In the genomic region with DNA sequence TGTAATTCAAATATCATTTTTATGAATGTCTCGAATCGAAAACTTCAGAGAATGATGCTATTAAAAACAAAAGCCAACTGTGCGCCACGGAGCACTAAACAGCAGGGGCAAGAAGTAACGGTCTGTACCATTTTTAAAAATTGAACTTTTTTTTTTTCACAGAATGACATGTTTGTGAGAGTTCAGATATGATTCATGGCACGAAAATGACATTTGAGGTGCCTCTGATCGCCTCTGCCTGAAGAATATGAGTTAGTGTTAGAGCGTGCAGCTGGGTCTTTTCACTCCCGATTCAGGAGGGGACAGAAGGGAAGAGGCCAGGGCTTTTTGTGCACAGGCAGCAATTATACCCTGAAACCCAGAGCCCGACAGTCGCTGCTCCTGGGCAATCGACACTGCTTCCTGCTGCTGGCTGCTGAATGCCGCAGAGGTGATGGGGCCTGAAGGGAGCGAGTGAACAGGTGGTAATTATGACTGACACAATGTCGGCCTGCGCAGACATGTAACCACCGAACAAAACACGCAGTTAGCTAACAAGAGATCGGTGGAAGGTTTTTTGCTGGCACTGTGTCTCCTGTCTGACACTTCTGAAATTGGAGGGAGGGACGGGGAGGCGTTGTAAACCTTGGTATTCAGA, we compare ENCODE assay signal across 19 cellular contexts.
DNase-seq lines count a peak whose midpoint lies in the region; ATAC-seq, FAIRE-seq and TF ChIP-seq lines count a peak whose summit lies in the region.
"Had no signal": no experiment of that assay in that cellular context is flagged by ENCODE, and none has a peak within 500 bp of the region (broad histone marks: within the 10 kb centered on the region; RNA-seq: fewer than 3 reads in every experiment).

No MANE protein-coding gene starts in this region.

- H3K4me2 ChIP-seq in keratinocyte (ENCODE audit: control insufficient read depth, extremely low read depth, insufficient read depth, low read depth, low read length) = peak overlapping the region; percentile 11
- no peak overlapping the region for H3K4me2 ChIP-seq in hepatocyte
- no peak overlapping the region for H3K4me2 ChIP-seq in GM23338

- H4K20me1 ChIP-seq in keratinocyte (ENCODE audit: control insufficient read depth, extremely low read depth, insufficient read depth, low read length) (no peaks in the 10 kb centered on the region), hepatocyte (ENCODE audit: insufficient read depth, poor library complexity, severe bottlenecking) (no peaks in the 10 kb centered on the region), GM23338 (replicated peaks; ENCODE audit: insufficient read depth) (no peaks in the 10 kb centered on the region)

- FAIRE-seq in keratinocyte (lab: Jason Lieb, UNC) = no peak
- FAIRE-seq: A204.1, G401.6, GM19239, urothelium cell line had no signal

- peak; percentile 49 for ATAC-seq in activated CD4-positive, alpha-beta T cell treated with anti-CD3 and anti-CD28 coated beads for 36 hours
- no peak for ATAC-seq in GM23338
- ATAC-seq: activated CD8-positive, alpha-beta T cell treated with anti-CD3 and anti-CD28 coated beads for 36 hours; natural killer cell had no signal

- H3K36me3 Mint-ChIP-seq in activated CD4-positive, alpha-beta T cell treated with anti-CD3 and anti-CD28 coated beads for 36 hours (ENCODE audit: low read depth) = no peaks in the 10 kb centered on the region
- no peaks in the 10 kb centered on the region for H3K36me3 Mint-ChIP-seq in GM23338 (ENCODE audit: low read depth)
- H3K36me3 Mint-ChIP-seq: natural killer cell had no signal

- 82% methylated on average over 21 of the region's 21 CpGs for WGBS in hepatocyte (ENCODE audit: low lambda C conversion rate, missing lambda C conversion rate)

- no peak for TF ChIP-seq CTCF in keratinocyte (optimal IDR thresholded peaks at IDR 0.05 in 1 of 3, IDR thresholded peaks at IDR 0.05 in 1 of 3, conservative IDR thresholded peaks at IDR 0.05 in 1 of 3; ENCODE audit: extremely low read depth in 1 of 3, insufficient read depth in 2 of 3, low read length in 3 of 3)
- no peak for TF ChIP-seq CTCF in hepatocyte (IDR thresholded peaks at IDR 0.05; ENCODE audit: poor library complexity)
- TF ChIP-seq CTCF in GM23338 (conservative IDR thresholded peaks at IDR 0.05; ENCODE audit: low read depth in 2 of 2) = no peak

- H3K4me3 Mint-ChIP-seq in activated CD4-positive, alpha-beta T cell treated with anti-CD3 and anti-CD28 coated beads for 36 hours = no peak overlapping the region
- no peak overlapping the region for H3K4me3 Mint-ChIP-seq in GM23338
- H3K4me3 Mint-ChIP-seq: activated CD8-positive, alpha-beta T cell treated with anti-CD3 and anti-CD28 coated beads for 36 hours; CD8-positive, alpha-beta memory T cell; natural killer cell had no signal

- dilution Hi-C loops in keratinocyte (cut with MboI; ENCODE audit: extremely low pct_ligation_motif_present, low sequenced_read_pairs) = no loop called here

- H3K36me3 ChIP-seq in keratinocyte (ENCODE audit: control insufficient read depth in 2 of 2, extremely low read depth in 1 of 2, insufficient read depth in 2 of 2, low read length in 2 of 2) = no peaks in the 10 kb centered on the region
- no peaks in the 10 kb centered on the region for H3K36me3 ChIP-seq in hepatocyte (replicated peaks; ENCODE audit: insufficient read depth, low read depth)
- H3K36me3 ChIP-seq in GM23338 (ENCODE audit: insufficient read depth) = no peaks in the 10 kb centered on the region
- H3K36me3 ChIP-seq: sigmoid colon had no signal

- DNase-seq in activated CD4-positive, alpha-beta T cell treated with anti-CD3 and anti-CD28 coated beads for 36 hours = peak; percentile 4
- DNase-seq in activated CD4-positive, alpha-beta T cell treated with anti-CD3 and anti-CD28 coated beads for 1 hour = no peak
- peak; percentile 65 for DNase-seq in NCI-H510A treated with DMSO at 0.1 percent for 48 hours (lab: John Stamatoyannopoulos, UW)
- DNase-seq in keratinocyte (ENCODE audit: low read depth, low spot score) = no peak
- peak; percentile 48 for DNase-seq in ureter (ENCODE audit: low spot score)
- no peak for DNase-seq in hepatocyte (ENCODE audit: low spot score)
- DNase-seq in GM23338 (ENCODE audit: low spot score) = no peak
- DNase-seq in cerebellar cortex (ENCODE audit: low spot score) = no peak
- DNase-seq: activated CD8-positive, alpha-beta T cell treated with anti-CD3 and anti-CD28 coated beads for 36 hours; CD8-positive, alpha-beta memory T cell; natural killer cell; sigmoid colon; stimulated activated CD4-positive, alpha-beta T cell treated with anti-CD3 and anti-CD28 coated beads, Interleukin-4, amount 100 ng/mL, for 4 hours; T1000 had no signal

- H3K9me3 ChIP-seq in keratinocyte (ENCODE audit: control insufficient read depth, low read depth, low read length) (no peaks in the 10 kb centered on the region), hepatocyte (ENCODE audit: low read depth) (no peaks in the 10 kb centered on the region)
- H3K9me3 ChIP-seq: sigmoid colon had no signal

- H3K27me3 Mint-ChIP-seq in activated CD4-positive, alpha-beta T cell treated with anti-CD3 and anti-CD28 coated beads for 36 hours = no peaks in the 10 kb centered on the region
- peaks cover 6% of the 10 kb centered on the region for H3K27me3 Mint-ChIP-seq in GM23338 (ENCODE audit: insufficient read depth, low read depth, poor library complexity)
- H3K27me3 Mint-ChIP-seq: activated CD8-positive, alpha-beta T cell treated with anti-CD3 and anti-CD28 coated beads for 36 hours had no signal

- H3F3A ChIP-seq in GM23338 (replicated peaks; ENCODE audit: low read depth) = no peaks in the 10 kb centered on the region

- POLR2A ChIA-PET in activated CD4-positive, alpha-beta T cell treated with anti-CD3 and anti-CD28 coated beads for 36 hours (lab: Charles Lee) = no interaction called here

- H3K79me2 ChIP-seq in keratinocyte (ENCODE audit: control insufficient read depth, insufficient read depth, low read length) (no peaks in the 10 kb centered on the region), hepatocyte (no peaks in the 10 kb centered on the region), GM23338 (replicated peaks; ENCODE audit: insufficient read depth) (no peaks in the 10 kb centered on the region)

- H2AFZ ChIP-seq in keratinocyte (ENCODE audit: control insufficient read depth, low read length) (peak overlapping the region; percentile 13), hepatocyte (no peak overlapping the region), GM23338 (no peak overlapping the region)

- no peaks in the 10 kb centered on the region for H3K9me1 ChIP-seq in keratinocyte (ENCODE audit: control insufficient read depth, extremely low read depth, insufficient read depth, low read length)

- intact Hi-C loops in activated CD4-positive, alpha-beta T cell treated with anti-CD3 and anti-CD28 coated beads for 36 hours (cut with DNase I, micrococcal nuclease) = no loop called here

- no peaks in the 10 kb centered on the region for H3K9me2 ChIP-seq in hepatocyte (replicated peaks; ENCODE audit: insufficient read depth)
- peaks cover 10% of the 10 kb centered on the region; the same call in 1 of the 2 replicates for H3K9me2 ChIP-seq in GM23338 (ENCODE audit: insufficient read depth)

- peaks cover 2% of the 10 kb centered on the region for H3K4me1 Mint-ChIP-seq in activated CD4-positive, alpha-beta T cell treated with anti-CD3 and anti-CD28 coated beads for 36 hours
- H3K4me1 Mint-ChIP-seq in GM23338 = no peaks in the 10 kb centered on the region
- H3K4me1 Mint-ChIP-seq: CD8-positive, alpha-beta memory T cell; natural killer cell had no signal

- CTCF ChIA-PET in activated CD4-positive, alpha-beta T cell treated with anti-CD3 and anti-CD28 coated beads for 36 hours (lab: Charles Lee) = interaction anchor here (0.7 kb wide), 2 partner anchors 422 to 610 kb away, joined by 4 read pairs; no protein-coding TSS in a partner anchor

- H3K4me3 ChIP-seq in keratinocyte (ENCODE audit: control insufficient read depth in 2 of 3, extremely low read depth in 1 of 3, insufficient read depth in 2 of 3, low read depth in 1 of 3, low read length in 3 of 3) (no peak overlapping the region), hepatocyte (no peak overlapping the region), GM23338 (no peak overlapping the region)
- H3K4me3 ChIP-seq: sigmoid colon had no signal

- H3K9ac ChIP-seq in keratinocyte (ENCODE audit: control insufficient read depth, extremely low read depth, insufficient read depth, low read length) = no peak overlapping the region

- H3K9me3 Mint-ChIP-seq in activated CD4-positive, alpha-beta T cell treated with anti-CD3 and anti-CD28 coated beads for 36 hours (ENCODE audit: low read depth) = no peaks in the 10 kb centered on the region
- no peaks in the 10 kb centered on the region for H3K9me3 Mint-ChIP-seq in GM23338
- H3K9me3 Mint-ChIP-seq: activated CD8-positive, alpha-beta T cell treated with anti-CD3 and anti-CD28 coated beads for 36 hours; activated T-helper 2 cell treated with anti-CD3 and anti-CD28 coated beads, Interferon-gamma antibody, Interleukin-2, Interleukin-4, amounts not matched to agents 10 μg/mL and 5 μg/mL and 100 μg/mL, durations not matched to agents 14 hours and 24 hours and 36 hours; CD8-positive, alpha-beta memory T cell had no signal

- H3K27me3 ChIP-seq in keratinocyte (ENCODE audit: control insufficient read depth, extremely low read depth, insufficient read depth, low read length) = no peaks in the 10 kb centered on the region
- no peaks in the 10 kb centered on the region for H3K27me3 ChIP-seq in hepatocyte
- no peaks in the 10 kb centered on the region for H3K27me3 ChIP-seq in GM23338 (ENCODE audit: insufficient read depth)
- H3K27me3 ChIP-seq: sigmoid colon had no signal

- H3K4me1 ChIP-seq in keratinocyte (ENCODE audit: control insufficient read depth, extremely low read depth, insufficient read depth, low read length) (peaks cover 5% of the 10 kb centered on the region), hepatocyte (ENCODE audit: insufficient read depth) (no peaks in the 10 kb centered on the region), GM23338 (ENCODE audit: insufficient read depth) (no peaks in the 10 kb centered on the region; the same call in 1 of the 2 replicates)
- H3K4me1 ChIP-seq: sigmoid colon had no signal

- no peak overlapping the region for H3K27ac ChIP-seq in keratinocyte (ENCODE audit: control insufficient read depth, insufficient read depth, low read length)
- H3K27ac ChIP-seq in hepatocyte = no peak overlapping the region
- no peak overlapping the region for H3K27ac ChIP-seq in GM23338 (ENCODE audit: low read depth)
- H3K27ac ChIP-seq: sigmoid colon had no signal

- H3K27ac Mint-ChIP-seq in activated CD4-positive, alpha-beta T cell treated with anti-CD3 and anti-CD28 coated beads for 36 hours = no peak overlapping the region
- H3K27ac Mint-ChIP-seq in GM23338 = no peak overlapping the region
- H3K27ac Mint-ChIP-seq: activated CD8-positive, alpha-beta T cell treated with anti-CD3 and anti-CD28 coated beads for 36 hours; activated T-helper 2 cell treated with anti-CD3 and anti-CD28 coated beads, Interferon-gamma antibody, Interleukin-2, Interleukin-4, amounts not matched to agents 10 μg/mL and 5 μg/mL and 100 μg/mL, durations not matched to agents 14 hours and 24 hours and 36 hours; CD8-positive, alpha-beta memory T cell; natural killer cell had no signal

TF ChIP-seq in GM23338, 12 proteins besides CTCF, POLR2A, EP300 and RAD21 (continues in another document):
- no peak for TF ChIP-seq EZH2 (IDR thresholded peaks at IDR 0.05; ENCODE audit: low read depth, unreplicated experiment)

Comparison
In these comparisons a context has a peak if more than half of its experiments do, and no peak if none do; other contexts are left out.
1. DNase-seq: peak in activated CD4-positive, alpha-beta T cell treated with anti-CD3 and anti-CD28 coated beads for 36 hours (single experiment), NCI-H510A treated with DMSO at 0.1 percent for 48 hours (single experiment) and ureter (single experiment); none in activated CD4-positive, alpha-beta T cell treated with anti-CD3 and anti-CD28 coated beads for 1 hour (single experiment), keratinocyte (single experiment), hepatocyte (single experiment), GM23338 (single experiment) and cerebellar cortex (single experiment).